9 cellular contexts compared by ENCODE assay signal in the genomic region with DNA sequence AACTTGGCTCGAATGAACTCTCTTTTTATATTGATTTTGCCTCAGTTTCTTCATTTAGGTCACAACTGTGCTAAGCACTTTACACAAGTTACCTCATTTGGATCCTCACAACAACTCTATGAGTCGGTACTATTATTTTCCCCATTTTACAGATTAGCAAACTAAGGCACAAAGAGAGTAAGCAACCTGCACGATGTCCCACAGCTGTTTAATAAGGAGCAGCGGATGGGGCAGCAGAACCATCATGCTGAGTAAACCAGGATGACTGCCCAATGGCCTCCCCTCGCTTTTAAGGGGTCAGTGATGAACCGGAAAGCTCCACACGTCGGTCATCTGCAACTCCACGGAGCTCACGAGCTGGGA. TPM values are rescaled to one million over a fixed set of nuclear protein-coding genes. Genes with fewer than 3 reads are reported as not detected.
DNase-seq lines count a peak whose midpoint lies in the region; ATAC-seq, FAIRE-seq and TF ChIP-seq lines count a peak whose summit lies in the region.
"Had no signal": no experiment of that assay in that cellular context is flagged by ENCODE, and none has a peak within 500 bp of the region (broad histone marks: within the 10 kb centered on the region; RNA-seq: fewer than 3 reads in every experiment).

No MANE protein-coding gene starts in this region.

- peaks cover 36% of the 10 kb centered on the region for H3K4me1 ChIP-seq in mucosa of stomach (ENCODE audit: control insufficient read depth, insufficient read depth, low read length)

- no peak for FAIRE-seq in GM12892 (lab: Jason Lieb, UNC)
- FAIRE-seq: TTC549 had no signal

- TF ChIP-seq POLR2A in GM12892 (IDR thresholded peaks at IDR 0.05; ENCODE audit: low read depth, low read length): no peak

- no peaks in the 10 kb centered on the region for H3K27me3 ChIP-seq in mucosa of stomach (ENCODE audit: control insufficient read depth, insufficient read depth, low read length)

- H3K4me3 ChIP-seq in cardiac fibroblast (replicated peaks in 1 of 2; ENCODE audit: low read depth in 2 of 2, low read length in 2 of 2): peak overlapping the region; percentile 68 to 80
- H3K4me3 ChIP-seq in mucosa of stomach (ENCODE audit: low read length): peak overlapping the region; percentile 81

- ATAC-seq in HG02938 (IDR thresholded peaks at IDR 0.05; ENCODE audit: unreplicated experiment) (peak; percentile 2), GM19395 (IDR thresholded peaks at IDR 0.05; ENCODE audit: unreplicated experiment) (no peak), GM18517 (IDR thresholded peaks at IDR 0.05; ENCODE audit: unreplicated experiment) (no peak)

- no peak for TF ChIP-seq CTCF in cardiac fibroblast (IDR thresholded peaks at IDR 0.05; ENCODE audit: low read depth, low read length)

- H3K9me3 ChIP-seq in mucosa of stomach (ENCODE audit: control insufficient read depth, low read length): no peaks in the 10 kb centered on the region

- H3K9ac ChIP-seq in mucosa of stomach (ENCODE audit: low read length): peak overlapping the region; percentile 82

- H3K36me3 ChIP-seq in mucosa of stomach (ENCODE audit: control insufficient read depth, insufficient read depth, low read length): no peaks in the 10 kb centered on the region

- DNase-seq in AG08396 (ENCODE audit: low spot score): peak; percentile 13
- peak in 1 of 2 donors; percentile 26 for DNase-seq in cardiac fibroblast (ENCODE audit: low read depth in 2 of 2)
- no peak for DNase-seq in NCI-H1092 (lab: John Stamatoyannopoulos, UW)
- DNase-seq in GM12892 (ENCODE audit: insufficient read length): no peak

RNA-seq across cellular contexts. Expression of a gene that starts 0.6 kb away (rescaled TPM):
- 4.6 TPM for polyA plus RNA-seq in GM12892 (2012; ENCODE audit: missing spikeins)

RNA-seq across cellular contexts. Expression of a gene that starts 38.3 kb away (rescaled TPM):
- polyA plus RNA-seq in GM12892 (2012; ENCODE audit: missing spikeins): not detected
